ENCODE assay signal across 9 cellular contexts in genomic region chr10:114703377-114704125, GRCh38. TPM values are rescaled to one million over a fixed set of nuclear protein-coding genes. Genes with fewer than 3 reads are reported as not detected.
DNase-seq lines count a peak whose midpoint lies in the region; ATAC-seq, FAIRE-seq and TF ChIP-seq lines count a peak whose summit lies in the region.
"Had no signal": no experiment of that assay in that cellular context is flagged by ENCODE, and none has a peak within 500 bp of the region (broad histone marks: within the 10 kb centered on the region; RNA-seq: fewer than 3 reads in every experiment).

No MANE protein-coding gene starts in this region.

- TF ChIP-seq CTCF in AG04449 (IDR thresholded peaks at IDR 0.05; ENCODE audit: insufficient read depth, low read length, missing control alignments) (peak; percentile 34), left ventricle myocardium inferior (IDR thresholded peaks at IDR 0.05; ENCODE audit: borderline replicate concordance) (peak; percentile 70), thyroid gland (IDR thresholded peaks at IDR 0.05) (peak; percentile 58 to 88 (median 68))

- H3K4me3 ChIP-seq in AG04449 (ENCODE audit: low read depth, low read length) (no peak overlapping the region), left ventricle myocardium inferior (no peak overlapping the region), thyroid gland (replicated peaks in 1 of 3) (no peak overlapping the region)

- H3K27ac ChIP-seq in left ventricle myocardium inferior (replicated peaks) (peak overlapping the region; percentile 1), thyroid gland (no peak overlapping the region)

- H3K4me1 ChIP-seq in left ventricle myocardium inferior (peaks cover 52% of the 10 kb centered on the region), thyroid gland (peaks cover 0 to 5% of the 10 kb centered on the region in 2 donors)

- no peak overlapping the region for H3K4me3 Mint-ChIP-seq in T-cell
- H3K4me3 Mint-ChIP-seq: dendritic cell treated with granulocyte-macrophage colony-stimulating factor and Interleukin-4, amounts not matched to agents 40 ng/mL and 50 ng/mL, for 4 days had no signal

- CTCF ChIA-PET in AG04449 (lab: Yijun Ruan, JAX) (interaction anchor here (0.7 to 4.4 kb wide), 26 partner anchors 9 to 400 kb away, joined by 3 to 94 read pairs (median 4); partner anchors contain the start of gene FHIP2A), T-cell (lab: Charles Lee) (interaction anchor here (0.7 to 1.7 kb wide), 7 partner anchors 9 to 406 kb away, joined by 3 to 16 read pairs (median 5); no protein-coding TSS in a partner anchor)

- TF ChIP-seq POLR2A in GM12892 (IDR thresholded peaks at IDR 0.05; ENCODE audit: low read depth, low read length), result no peak
- TF ChIP-seq POLR2A in thyroid gland (IDR thresholded peaks at IDR 0.05), result no peak

- H3K36me3 ChIP-seq in left ventricle myocardium inferior (no peaks in the 10 kb centered on the region), thyroid gland (no peaks in the 10 kb centered on the region)

- POLR2A ChIA-PET in AG04449 (lab: Yijun Ruan, JAX), result interaction anchor here (0.6 kb wide), 1 partner anchor 154 kb away, joined by 4 read pairs; no protein-coding TSS in a partner anchor
- POLR2A ChIA-PET in T-cell (lab: Charles Lee), result interaction anchor here (0.6 to 0.7 kb wide), 2 partner anchors 68 to 217 kb away, joined by 4 read pairs; no protein-coding TSS in a partner anchor

- DNase-seq in AG04449 (ENCODE audit: low read depth, low spot score) (no peak), GM12892 (ENCODE audit: insufficient read length) (no peak), T-cell (peak in 15 of 34 experiments; percentile 2 to 25 (median 10)), left ventricle myocardium inferior (no peak), thyroid gland (peak in 1 of 2 donors; percentile 20), LoVo (ENCODE audit: low spot score) (no peak), medulla oblongata (ENCODE audit: extremely low spot score) (no peak)

- peak; percentile 81 for FAIRE-seq in GM12892 (lab: Jason Lieb, UNC)

- ATAC-seq in T-cell (replicated peaks in 1 of 4) (peak; percentile 38 to 57 (median 44)), HG03342 (IDR thresholded peaks at IDR 0.05; ENCODE audit: unreplicated experiment) (no peak)

- intact Hi-C loops in left ventricle myocardium inferior (cut with micrococcal nuclease) (loop anchor here (10.0 kb wide), 1 partner anchor 229 kb away; no protein-coding TSS in a partner anchor), thyroid gland (cut with DNase I) (loop anchor here (10.0 kb wide), 3 partner anchors 81 to 399 kb away; no protein-coding TSS in a partner anchor)

- WGBS in thyroid gland, 2 donors, result 47% methylated on average over 6 of the region's 6 CpGs

- H3K27ac Mint-ChIP-seq in T-cell, result no peak overlapping the region
- H3K27ac Mint-ChIP-seq: dendritic cell treated with granulocyte-macrophage colony-stimulating factor and Interleukin-4, amounts not matched to agents 40 ng/mL and 50 ng/mL, for 4 days had no signal

- no peaks in the 10 kb centered on the region for H3K36me3 Mint-ChIP-seq in T-cell

- no peaks in the 10 kb centered on the region for H3K27me3 ChIP-seq in left ventricle myocardium inferior (ENCODE audit: low read depth)
- H3K27me3 ChIP-seq in thyroid gland, result no peaks in the 10 kb centered on the region

- H3K9me3 ChIP-seq in left ventricle myocardium inferior (replicated peaks) (peaks cover 15% of the 10 kb centered on the region), thyroid gland (no peaks in the 10 kb centered on the region)

- no peaks in the 10 kb centered on the region for H3K4me1 Mint-ChIP-seq in T-cell

- H3K9me3 Mint-ChIP-seq in T-cell, result no peaks in the 10 kb centered on the region
- H3K9me3 Mint-ChIP-seq: dendritic cell treated with granulocyte-macrophage colony-stimulating factor and Interleukin-4, amounts not matched to agents 40 ng/mL and 50 ng/mL, for 4 days had no signal

- peaks cover 0 to 18% of the 10 kb centered on the region in 2 donors for H3K27me3 Mint-ChIP-seq in T-cell
- H3K27me3 Mint-ChIP-seq: dendritic cell treated with granulocyte-macrophage colony-stimulating factor and Interleukin-4, amounts not matched to agents 40 ng/mL and 50 ng/mL, for 4 days had no signal

RNA-seq across cellular contexts. Expression of gene ABLIM1, which starts 45.5 kb away (rescaled TPM):
- polyA plus RNA-seq in GM12892 (2012; ENCODE audit: missing spikeins), result 33.6 TPM
- total RNA-seq in T-cell, result 100 to 1,000 TPM; 212 to 311 (median 266) TPM
- total RNA-seq in left ventricle myocardium inferior, result 674 TPM
- total RNA-seq in thyroid gland, result 100 to 1,000 TPM; 225 to 404 (median 382) TPM
